In the genomic region with DNA sequence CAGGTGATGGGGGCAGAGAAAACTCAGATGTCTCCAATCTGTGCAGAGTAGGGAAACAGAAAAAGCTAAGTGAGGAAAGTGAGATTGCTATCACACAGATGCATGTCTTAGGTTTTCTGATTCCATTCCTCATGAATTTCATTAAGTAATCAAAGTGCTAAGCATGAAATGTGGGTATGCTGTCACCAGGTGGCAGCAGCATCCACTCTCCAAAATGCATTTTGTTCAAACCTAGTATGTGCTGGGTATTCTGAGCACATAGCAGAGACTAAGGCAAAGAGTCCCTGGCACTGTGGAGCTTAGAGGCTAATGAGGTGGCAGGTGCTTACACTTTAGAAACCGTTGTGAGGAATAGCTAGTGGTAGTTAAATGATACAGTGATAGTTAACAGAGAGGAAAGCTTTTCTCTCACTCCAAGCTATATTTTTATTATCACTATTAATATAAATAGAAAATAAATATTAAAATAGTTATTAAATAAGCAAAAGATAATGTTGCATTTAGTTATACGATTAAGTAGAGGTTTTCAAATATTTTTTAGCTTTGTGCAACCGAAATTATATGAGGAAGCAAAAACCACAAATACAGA, we compare ENCODE assay signal across 8 cellular contexts.
DNase-seq lines count a peak whose midpoint lies in the region; ATAC-seq, FAIRE-seq and TF ChIP-seq lines count a peak whose summit lies in the region.

No MANE protein-coding gene starts in this region.

- H3K4me1 ChIP-seq in HCT116 (ENCODE audit: control insufficient read depth in 1 of 2, insufficient read depth in 2 of 2, low read length in 2 of 2) = no peaks in the 10 kb centered on the region
- no peaks in the 10 kb centered on the region for H3K4me1 ChIP-seq in OCI-LY1 (ENCODE audit: insufficient read depth, low read length, severe bottlenecking)
- H3K4me1 ChIP-seq in K562 (replicated peaks in 1 of 2; ENCODE audit: control insufficient read depth in 2 of 2, insufficient read depth in 2 of 2, low read length in 2 of 2) = no peaks in the 10 kb centered on the region; a peak in 1 of 5 replicates
- H3K4me1 ChIP-seq in mononuclear cell (ENCODE audit: insufficient read depth, low read length) = peaks cover 50% of the 10 kb centered on the region
- H3K4me1 ChIP-seq in transverse colon = no peaks in the 10 kb centered on the region

- RAD21 ChIA-PET in HCT116 (lab: Charles Lee; ENCODE audit: low non-redundant PET in 1 of 2, low total read pairs in 2 of 2, uncharacterized antibody in 2 of 2, unreplicated experiment in 2 of 2) = no interaction called here

- DNase-seq in D721Med (ENCODE audit: insufficient read length, low spot score) = no peak
- DNase-seq in HCT116 (ENCODE audit: low read depth, low spot score) = peak; percentile 0
- DNase-seq in K562 (ENCODE audit: extremely low read depth in 1 of 4, low spot score in 3 of 4) = peak in 3 of 4 experiments; percentile 14 to 36 (median 32)
- peak; percentile 21 for DNase-seq in transverse colon
- no peak for DNase-seq in ecto neural progenitor cell (ENCODE audit: low spot score)
- DNase-seq in amniotic stem cell (lab: John Stamatoyannopoulos, UW) = no peak

- ATAC-seq in HCT116 = peak; percentile 67
- ATAC-seq in K562 = no peak

- H3K4me2 ChIP-seq in HCT116 (ENCODE audit: low read length) (no peak overlapping the region), OCI-LY1 (ENCODE audit: low read length) (no peak overlapping the region), K562 (ENCODE audit: insufficient read depth, low read length) (0 out of 2 replicates have a peak overlapping the region, but pooled peaks have one; percentile 18)

- no peaks in the 10 kb centered on the region for H3K9me3 ChIP-seq in HCT116 (ENCODE audit: control insufficient read depth in 1 of 2, insufficient read depth in 1 of 2, low read depth in 1 of 2, low read length in 2 of 2)
- no peaks in the 10 kb centered on the region for H3K9me3 ChIP-seq in OCI-LY1 (ENCODE audit: low read length)
- no peaks in the 10 kb centered on the region for H3K9me3 ChIP-seq in K562 (replicated peaks; ENCODE audit: control insufficient read depth, insufficient read depth, low read depth, low read length)
- H3K9me3 ChIP-seq in mononuclear cell (ENCODE audit: low read depth, low read length) = no peaks in the 10 kb centered on the region
- no peaks in the 10 kb centered on the region for H3K9me3 ChIP-seq in transverse colon

- H3K27ac ChIP-seq in HCT116 (ENCODE audit: low read depth, low read length) (no peak overlapping the region), OCI-LY1 (ENCODE audit: low read depth, low read length, poor library complexity, severe bottlenecking) (no peak overlapping the region), K562 (ENCODE audit: extremely low read depth, low read depth, low read length) (no peak overlapping the region), transverse colon (no peak overlapping the region)

- H3K79me2 ChIP-seq in HCT116 (ENCODE audit: insufficient read depth, low read length) = no peaks in the 10 kb centered on the region
- H3K79me2 ChIP-seq in OCI-LY1 (ENCODE audit: insufficient read depth, low read length) = no peaks in the 10 kb centered on the region
- H3K79me2 ChIP-seq in K562 (ENCODE audit: control insufficient read depth, insufficient read depth, low read length) = no peaks in the 10 kb centered on the region

- FAIRE-seq in D721Med (lab: Jason Lieb, UNC) = no peak
- FAIRE-seq in K562 (lab: Jason Lieb, UNC) = peak; percentile 29

- CTCF ChIA-PET in HCT116 (lab: Charles Lee) = interaction anchor here (1.0 kb wide), 1 partner anchor 13 kb away, joined by 3 read pairs; no protein-coding TSS in a partner anchor
- CTCF ChIA-PET in K562 (lab: Yijun Ruan, JAX; ENCODE audit: low intra/inter-chr PET ratio) = no interaction called here

- H3K9ac ChIP-seq in HCT116 (ENCODE audit: low read length) (no peak overlapping the region), OCI-LY1 (ENCODE audit: low read length) (no peak overlapping the region), K562 (ENCODE audit: insufficient read depth in 1 of 2, low read depth in 2 of 2, low read length in 2 of 2) (no peak overlapping the region)

- H3K9me2 ChIP-seq in HCT116 (ENCODE audit: insufficient read depth) (no peaks in the 10 kb centered on the region), OCI-LY1 (ENCODE audit: low read depth, low read length) (no peaks in the 10 kb centered on the region)

- WGBS in K562 (ENCODE audit: insufficient coverage, low coverage, missing lambda C conversion rate) = 0% methylated on average over 3 of the region's 3 CpGs
- WGBS in transverse colon (ENCODE audit: low coverage in 1 of 2), 2 donors = 48 to 55% methylated on average over 3 of the region's 3 CpGs

- intact Hi-C loops in HCT116 (cut with micrococcal nuclease) = no loop called here
- intact Hi-C loops in K562 (cut with micrococcal nuclease) = no loop called here
- intact Hi-C loops in transverse colon (cut with DNase I; ENCODE audit: low total_unique reads) = no loop called here

- no peaks in the 10 kb centered on the region for H3K9me1 ChIP-seq in K562 (ENCODE audit: control insufficient read depth, insufficient read depth, low read length)

- H3K36me3 ChIP-seq in HCT116 (ENCODE audit: control insufficient read depth in 1 of 2, insufficient read depth in 2 of 2, low read length in 2 of 2) = no peaks in the 10 kb centered on the region
- no peaks in the 10 kb centered on the region for H3K36me3 ChIP-seq in OCI-LY1 (ENCODE audit: insufficient read depth, low read length)
- H3K36me3 ChIP-seq in K562 (ENCODE audit: control insufficient read depth, insufficient read depth, low read length) = no peaks in the 10 kb centered on the region
- H3K36me3 ChIP-seq in transverse colon = no peaks in the 10 kb centered on the region

- POLR2A ChIA-PET in HCT116 (lab: Charles Lee) = no interaction called here
- POLR2A ChIA-PET in K562 (lab: Yijun Ruan, JAX) = interaction anchor here (1.4 kb wide), 1 partner anchor 23 kb away, joined by 3 read pairs; no protein-coding TSS in a partner anchor

- H3K4me3 ChIP-seq in HCT116 (replicated peaks in 1 of 2; ENCODE audit: low read depth in 1 of 2, low read length in 2 of 2) = no peak overlapping the region
- H3K4me3 ChIP-seq in OCI-LY1 (ENCODE audit: low read depth, low read length, poor library complexity, severe bottlenecking) = no peak overlapping the region
- no peak overlapping the region for H3K4me3 ChIP-seq in K562
- peak overlapping the region; percentile 38 for H3K4me3 ChIP-seq in mononuclear cell (ENCODE audit: low read length)
- peak overlapping the region in 2 of 4 donors; percentile 12 to 44 for H3K4me3 ChIP-seq in transverse colon

- in situ Hi-C loops in K562 (cut with MboI) (no loop called here), transverse colon (cut with MboI; ENCODE audit: low pct_ligation_motif_present in 1 of 4, low pct_unique_long_range_greater_than_20kb in 1 of 4, low sequenced_read_pairs in 3 of 4) (no loop called here)

- BruUV-seq in HCT116 (replicated peaks; lab: Mats Ljungman, UMichigan) = no TSS peak
- BruUV-seq in K562 (replicated peaks; lab: Mats Ljungman, UMichigan) = no TSS peak

- H2AFZ ChIP-seq in HCT116 (ENCODE audit: low read depth, low read length, poor library complexity, severe bottlenecking) (no peak overlapping the region), OCI-LY1 (ENCODE audit: low read length) (no peak overlapping the region), K562 (ENCODE audit: low read depth, low read length) (no peak overlapping the region)

- no peaks in the 10 kb centered on the region for H3F3A ChIP-seq in OCI-LY1 (ENCODE audit: insufficient read depth, low read length)

- TF ChIP-seq RAD21 in HCT116 (IDR thresholded peaks at IDR 0.05; ENCODE audit: low read depth) (peak; percentile 34; the same call in 1 of the 2 replicates), K562 (CRISPR knock-in tag; conservative IDR thresholded peaks at IDR 0.05 in 1 of 2, IDR thresholded peaks at IDR 0.05 in 1 of 2) (peak in 1 of 2 experiments; percentile 14; a peak in 1 of 4 replicates)

- no peaks in the 10 kb centered on the region for H4K20me1 ChIP-seq in HCT116 (ENCODE audit: insufficient read depth)
- no peaks in the 10 kb centered on the region for H4K20me1 ChIP-seq in OCI-LY1 (ENCODE audit: insufficient read depth, low read length)
- no peaks in the 10 kb centered on the region for H4K20me1 ChIP-seq in K562 (replicated peaks; ENCODE audit: control insufficient read depth, insufficient read depth, low read length)

- TF ChIP-seq POLR2A in HCT116 (IDR thresholded peaks at IDR 0.05; ENCODE audit: borderline replicate concordance, extremely low read depth, insufficient read depth, insufficient read length) = no peak
- TF ChIP-seq POLR2A in K562 (conservative IDR thresholded peaks at IDR 0.05) = no peak
- no peak for TF ChIP-seq POLR2A in transverse colon (IDR thresholded peaks at IDR 0.05)

- no peak for TF ChIP-seq EP300 in K562 (IDR thresholded peaks at IDR 0.05; ENCODE audit: low read length)
- no peak for TF ChIP-seq EP300 in transverse colon (IDR thresholded peaks at IDR 0.05; ENCODE audit: low read depth)

- H3K27me3 ChIP-seq in HCT116 (ENCODE audit: insufficient read depth, low read length) (no peaks in the 10 kb centered on the region), OCI-LY1 (ENCODE audit: insufficient read depth, low read length) (no peaks in the 10 kb centered on the region; the same call in 1 of the 2 replicates), K562 (ENCODE audit: control insufficient read depth in 2 of 2, insufficient read depth in 2 of 2, low read length in 2 of 2) (peaks cover 0 to 3% of the 10 kb centered on the region in 2 experiments; a peak in 1 of 5 replicates), mononuclear cell (ENCODE audit: insufficient read depth, low read length) (no peaks in the 10 kb centered on the region), transverse colon (no peaks in the 10 kb centered on the region)

- peak; percentile 39 for TF ChIP-seq CTCF in D721Med (IDR thresholded peaks at IDR 0.05; ENCODE audit: insufficient read depth, missing control alignments)
- peak in 2 of 3 experiments; percentile 51 to 69; a peak in 3 of 6 replicates for TF ChIP-seq CTCF in HCT116 (IDR thresholded peaks at IDR 0.05 in 2 of 3, conservative IDR thresholded peaks at IDR 0.05 in 1 of 3; ENCODE audit: borderline replicate concordance in 1 of 3, insufficient read depth in 1 of 3, low read depth in 2 of 3, low read length in 2 of 3)
- peak; percentile 40; the same call in 1 of the 2 replicates for TF ChIP-seq CTCF in OCI-LY1 (IDR thresholded peaks at IDR 0.05; ENCODE audit: low read length)
- peak; percentile 16 to 43 (median 30); a peak in 2 of 6 replicates for TF ChIP-seq CTCF in K562 (IDR thresholded peaks at IDR 0.05 in 2 of 3, conservative IDR thresholded peaks at IDR 0.05 in 1 of 3; ENCODE audit: insufficient read depth in 2 of 3, low read depth in 1 of 3, low read length in 3 of 3)
- peak in 3 of 5 experiments; percentile 26 to 39 (median 26) for TF ChIP-seq CTCF in transverse colon (IDR thresholded peaks at IDR 0.05)

TF ChIP-seq in HCT116, 20 proteins besides CTCF, POLR2A, EP300 and RAD21 (continues in another document):
- no peak for TF ChIP-seq ZFX (IDR thresholded peaks at IDR 0.05)
- TF ChIP-seq ZNF274 (IDR thresholded peaks at IDR 0.05; ENCODE audit: low read depth, low read length) = no peak
- TF ChIP-seq SRF (IDR thresholded peaks at IDR 0.05; ENCODE audit: low read depth) = no peak

TF ChIP-seq in K562, 482 proteins besides CTCF, POLR2A, EP300 and RAD21 (continues in another document):
- TF ChIP-seq CREBBP (IDR thresholded peaks at IDR 0.05; ENCODE audit: low read depth, low read length) (no peak), ZNF133 (CRISPR knock-in tag; IDR thresholded peaks at IDR 0.05) (no peak), CBFB (CRISPR knock-in tag; IDR thresholded peaks at IDR 0.05) (no peak), GATAD2A (IDR thresholded peaks at IDR 0.05) (no peak)

Comparison
In these comparisons a context has a peak if more than half of its experiments do, and no peak if none do; other contexts are left out.
1. DNase-seq: peak in HCT116 (single experiment), K562 (3 of 4) and transverse colon (single experiment); none in D721Med (single experiment), ecto neural progenitor cell (single experiment) and amniotic stem cell (single experiment).
2. Peak in every context shown above with its lines, with median percentiles within 50 percentile points of each other: CTCF ChIP-seq.